1 cellular context compared by ENCODE assay signal in the genomic region with DNA sequence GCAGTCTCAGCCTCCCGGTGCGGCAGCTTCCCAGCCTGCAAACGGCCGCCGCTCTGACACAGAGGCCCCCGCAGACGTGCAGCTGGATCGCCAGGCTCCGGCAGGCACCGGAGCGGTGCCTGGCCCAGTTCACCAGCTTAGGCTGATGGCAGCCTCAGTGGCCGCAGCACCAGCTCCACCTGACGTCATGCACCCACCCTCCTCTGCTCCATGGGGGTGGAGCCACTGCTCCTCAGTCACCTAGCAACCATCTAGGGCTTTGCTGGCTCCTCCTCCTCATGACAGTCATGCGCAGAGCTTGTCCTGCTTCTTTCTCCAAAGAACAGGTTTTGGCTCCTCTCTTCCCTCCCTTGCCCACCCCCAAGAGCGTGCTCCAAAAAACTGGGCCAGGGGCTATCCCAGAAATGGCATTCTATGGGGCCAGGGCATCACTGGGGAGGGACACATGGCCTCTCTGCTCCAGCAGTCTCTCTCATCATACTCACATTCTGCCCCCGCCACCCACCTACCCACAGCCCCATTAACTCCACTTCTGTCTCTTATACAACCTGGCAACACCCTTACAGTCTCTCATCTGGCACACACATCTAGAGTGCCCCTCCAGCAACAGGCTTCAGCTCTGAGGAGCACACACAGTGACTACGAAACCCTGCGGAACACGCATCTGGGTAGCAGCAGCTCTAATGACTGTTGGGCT.
A peak's percentile ranks its signal among the peaks of the same experiment; 100 is the strongest.
TF ChIP-seq lines count a peak whose summit lies in the region.

No MANE protein-coding gene starts in this region.

TF ChIP-seq in K562, 482 proteins besides CTCF, POLR2A, EP300 and RAD21:
- peak; percentile 91 for TF ChIP-seq RFX1 (IDR thresholded peaks at IDR 0.05)
- no peak for TF ChIP-seq ATF1 (CRISPR knock-in tag; IDR thresholded peaks at IDR 0.05)
- peak; percentile 63 for TF ChIP-seq ATF1 (tag; IDR thresholded peaks at IDR 0.05)
- TF ChIP-seq, protein P1, sequence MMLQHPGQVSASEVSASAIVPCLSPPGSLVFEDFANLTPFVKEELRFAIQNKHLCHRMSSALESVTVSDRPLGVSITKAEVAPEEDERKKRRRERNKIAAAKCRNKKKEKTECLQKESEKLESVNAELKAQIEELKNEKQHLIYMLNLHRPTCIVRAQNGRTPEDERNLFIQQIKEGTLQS (IDR thresholded peaks at IDR 0.05): peak; percentile 54; the same call in 1 of the 2 replicates
- TF ChIP-seq, protein P1 (CRISPR knock-in tag; conservative IDR thresholded peaks at IDR 0.05): no peak
- peak; percentile 48 for TF ChIP-seq MEIS2 (IDR thresholded peaks at IDR 0.05; ENCODE audit: partially characterized antibody)
- no peak for TF ChIP-seq KAT2B (IDR thresholded peaks at IDR 0.05; ENCODE audit: low read depth, low read length)
- peak; percentile 67 for TF ChIP-seq CREM (IDR thresholded peaks at IDR 0.05; ENCODE audit: low read depth)
- TF ChIP-seq ATF7 (IDR thresholded peaks at IDR 0.05): peak; percentile 89
- TF ChIP-seq, protein P2, sequence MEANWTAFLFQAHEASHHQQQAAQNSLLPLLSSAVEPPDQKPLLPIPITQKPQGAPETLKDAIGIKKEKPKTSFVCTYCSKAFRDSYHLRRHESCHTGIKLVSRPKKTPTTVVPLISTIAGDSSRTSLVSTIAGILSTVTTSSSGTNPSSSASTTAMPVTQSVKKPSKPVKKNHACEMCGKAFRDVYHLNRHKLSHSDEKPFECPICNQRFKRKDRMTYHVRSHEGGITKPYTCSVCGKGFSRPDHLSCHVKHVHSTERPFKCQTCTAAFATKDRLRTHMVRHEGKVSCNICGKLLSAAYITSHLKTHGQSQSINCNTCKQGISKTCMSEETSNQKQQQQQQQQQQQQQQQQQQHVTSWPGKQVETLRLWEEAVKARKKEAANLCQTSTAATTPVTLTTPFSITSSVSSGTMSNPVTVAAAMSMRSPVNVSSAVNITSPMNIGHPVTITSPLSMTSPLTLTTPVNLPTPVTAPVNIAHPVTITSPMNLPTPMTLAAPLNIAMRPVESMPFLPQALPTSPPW (CRISPR knock-in tag; IDR thresholded peaks at IDR 0.05): no peak
- TF ChIP-seq NRF1 (conservative IDR thresholded peaks at IDR 0.05 in 1 of 2, IDR thresholded peaks at IDR 0.05 in 1 of 2): peak; percentile 91 to 92
- 0 out of 2 replicates have a peak, but pooled peaks have one; percentile 21 for TF ChIP-seq CREB1 (IDR thresholded peaks at IDR 0.05)
- TF ChIP-seq CREB1 (CRISPR knock-in tag; IDR thresholded peaks at IDR 0.05): no peak
- peak; percentile 43 for TF ChIP-seq JUND (IDR thresholded peaks at IDR 0.05; ENCODE audit: borderline replicate concordance, low read depth, low read length)
- peak; percentile 36; the same call in 1 of the 3 replicates for TF ChIP-seq JUND (tag; IDR thresholded peaks at IDR 0.05; ENCODE audit: borderline replicate concordance, low read depth, low read length)
